ENCODE assay signal across 1 cellular context in genomic region chr19:4061178-4061682, GRCh38.
TF ChIP-seq lines count a peak whose summit lies in the region.

No MANE protein-coding gene starts in this region.

TF ChIP-seq in HepG2, 621 proteins besides CTCF, POLR2A, EP300 and RAD21 (continued from another document and continues in another):
- TF ChIP-seq ZNF142 (CRISPR knock-in tag; IDR thresholded peaks at IDR 0.05), result no peak
- no peak for TF ChIP-seq SAFB2 (CRISPR knock-in tag; IDR thresholded peaks at IDR 0.05; ENCODE audit: borderline replicate concordance, low read depth)
- no peak for TF ChIP-seq DMAP1 (CRISPR knock-in tag; IDR thresholded peaks at IDR 0.05)
- peak; percentile 71 for TF ChIP-seq PHF21A (CRISPR knock-in tag; IDR thresholded peaks at IDR 0.05)
- 0 out of 2 replicates have a peak, but pooled peaks have one; percentile 28 for TF ChIP-seq MEF2D (CRISPR knock-in tag; IDR thresholded peaks at IDR 0.05)
- peak; percentile 89 for TF ChIP-seq PATZ1 (CRISPR knock-in tag; IDR thresholded peaks at IDR 0.05)
- 0 out of 2 replicates have a peak, but pooled peaks have one; percentile 10 for TF ChIP-seq ELF1 (CRISPR knock-in tag; IDR thresholded peaks at IDR 0.05)
- TF ChIP-seq BATF2 (CRISPR knock-in tag; IDR thresholded peaks at IDR 0.05), result no peak
- TF ChIP-seq ZBTB7A (CRISPR knock-in tag; IDR thresholded peaks at IDR 0.05), result peak; percentile 20; the same call in 1 of the 2 replicates
- TF ChIP-seq, protein P1, sequence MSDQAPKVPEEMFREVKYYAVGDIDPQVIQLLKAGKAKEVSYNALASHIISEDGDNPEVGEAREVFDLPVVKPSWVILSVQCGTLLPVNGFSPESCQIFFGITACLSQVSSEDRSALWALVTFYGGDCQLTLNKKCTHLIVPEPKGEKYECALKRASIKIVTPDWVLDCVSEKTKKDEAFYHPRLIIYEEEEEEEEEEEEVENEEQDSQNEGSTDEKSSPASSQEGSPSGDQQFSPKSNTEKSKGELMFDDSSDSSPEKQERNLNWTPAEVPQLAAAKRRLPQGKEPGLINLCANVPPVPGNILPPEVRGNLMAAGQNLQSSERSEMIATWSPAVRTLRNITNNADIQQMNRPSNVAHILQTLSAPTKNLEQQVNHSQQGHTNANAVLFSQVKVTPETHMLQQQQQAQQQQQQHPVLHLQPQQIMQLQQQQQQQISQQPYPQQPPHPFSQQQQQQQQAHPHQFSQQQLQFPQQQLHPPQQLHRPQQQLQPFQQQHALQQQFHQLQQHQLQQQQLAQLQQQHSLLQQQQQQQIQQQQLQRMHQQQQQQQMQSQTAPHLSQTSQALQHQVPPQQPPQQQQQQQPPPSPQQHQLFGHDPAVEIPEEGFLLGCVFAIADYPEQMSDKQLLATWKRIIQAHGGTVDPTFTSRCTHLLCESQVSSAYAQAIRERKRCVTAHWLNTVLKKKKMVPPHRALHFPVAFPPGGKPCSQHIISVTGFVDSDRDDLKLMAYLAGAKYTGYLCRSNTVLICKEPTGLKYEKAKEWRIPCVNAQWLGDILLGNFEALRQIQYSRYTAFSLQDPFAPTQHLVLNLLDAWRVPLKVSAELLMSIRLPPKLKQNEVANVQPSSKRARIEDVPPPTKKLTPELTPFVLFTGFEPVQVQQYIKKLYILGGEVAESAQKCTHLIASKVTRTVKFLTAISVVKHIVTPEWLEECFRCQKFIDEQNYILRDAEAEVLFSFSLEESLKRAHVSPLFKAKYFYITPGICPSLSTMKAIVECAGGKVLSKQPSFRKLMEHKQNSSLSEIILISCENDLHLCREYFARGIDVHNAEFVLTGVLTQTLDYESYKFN (CRISPR knock-in tag; conservative IDR thresholded peaks at IDR 0.05), result no peak
- no peak for TF ChIP-seq ZNF337 (CRISPR knock-in tag; IDR thresholded peaks at IDR 0.05; ENCODE audit: borderline replicate concordance, low read depth)
- TF ChIP-seq, protein P2, sequence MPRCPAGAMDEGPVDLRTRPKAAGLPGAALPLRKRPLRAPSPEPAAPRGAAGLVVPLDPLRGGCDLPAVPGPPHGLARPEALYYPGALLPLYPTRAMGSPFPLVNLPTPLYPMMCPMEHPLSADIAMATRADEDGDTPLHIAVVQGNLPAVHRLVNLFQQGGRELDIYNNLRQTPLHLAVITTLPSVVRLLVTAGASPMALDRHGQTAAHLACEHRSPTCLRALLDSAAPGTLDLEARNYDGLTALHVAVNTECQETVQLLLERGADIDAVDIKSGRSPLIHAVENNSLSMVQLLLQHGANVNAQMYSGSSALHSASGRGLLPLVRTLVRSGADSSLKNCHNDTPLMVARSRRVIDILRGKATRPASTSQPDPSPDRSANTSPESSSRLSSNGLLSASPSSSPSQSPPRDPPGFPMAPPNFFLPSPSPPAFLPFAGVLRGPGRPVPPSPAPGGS (CRISPR knock-in tag; IDR thresholded peaks at IDR 0.05), result no peak
- TF ChIP-seq GABPB1 (CRISPR knock-in tag; IDR thresholded peaks at IDR 0.05), result peak; percentile 55; the same call in 1 of the 2 replicates
- TF ChIP-seq ZNF564 (CRISPR knock-in tag; IDR thresholded peaks at IDR 0.05), result no peak
- TF ChIP-seq, protein P3, sequence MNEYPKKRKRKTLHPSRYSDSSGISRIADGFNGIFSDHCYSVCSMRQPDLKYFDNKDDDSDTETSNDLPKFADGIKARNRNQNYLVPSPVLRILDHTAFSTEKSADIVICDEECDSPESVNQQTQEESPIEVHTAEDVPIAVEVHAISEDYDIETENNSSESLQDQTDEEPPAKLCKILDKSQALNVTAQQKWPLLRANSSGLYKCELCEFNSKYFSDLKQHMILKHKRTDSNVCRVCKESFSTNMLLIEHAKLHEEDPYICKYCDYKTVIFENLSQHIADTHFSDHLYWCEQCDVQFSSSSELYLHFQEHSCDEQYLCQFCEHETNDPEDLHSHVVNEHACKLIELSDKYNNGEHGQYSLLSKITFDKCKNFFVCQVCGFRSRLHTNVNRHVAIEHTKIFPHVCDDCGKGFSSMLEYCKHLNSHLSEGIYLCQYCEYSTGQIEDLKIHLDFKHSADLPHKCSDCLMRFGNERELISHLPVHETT (CRISPR knock-in tag; conservative IDR thresholded peaks at IDR 0.05), result 0 out of 2 replicates have a peak, but pooled peaks have one; percentile 38
- TF ChIP-seq, protein P4, sequence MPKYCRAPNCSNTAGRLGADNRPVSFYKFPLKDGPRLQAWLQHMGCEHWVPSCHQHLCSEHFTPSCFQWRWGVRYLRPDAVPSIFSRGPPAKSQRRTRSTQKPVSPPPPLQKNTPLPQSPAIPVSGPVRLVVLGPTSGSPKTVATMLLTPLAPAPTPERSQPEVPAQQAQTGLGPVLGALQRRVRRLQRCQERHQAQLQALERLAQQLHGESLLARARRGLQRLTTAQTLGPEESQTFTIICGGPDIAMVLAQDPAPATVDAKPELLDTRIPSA (CRISPR knock-in tag; IDR thresholded peaks at IDR 0.05; ENCODE audit: borderline replicate concordance), result no peak
- peak; percentile 98 for TF ChIP-seq AKAP8 (CRISPR knock-in tag; IDR thresholded peaks at IDR 0.05)
- no peak for TF ChIP-seq JUND (CRISPR knock-in tag; IDR thresholded peaks at IDR 0.05)
- no peak for TF ChIP-seq MAF1 (CRISPR knock-in tag; IDR thresholded peaks at IDR 0.05; ENCODE audit: borderline replicate concordance)
- peak; percentile 28; the same call in 1 of the 2 replicates for TF ChIP-seq ISL2 (CRISPR knock-in tag; IDR thresholded peaks at IDR 0.05)
- TF ChIP-seq MBD4 (IDR thresholded peaks at IDR 0.05; ENCODE audit: borderline replicate concordance, low read length), result no peak
- no peak for TF ChIP-seq ZNF17 (CRISPR knock-in tag; IDR thresholded peaks at IDR 0.05)
- no peak for TF ChIP-seq ZNF496 (CRISPR knock-in tag; IDR thresholded peaks at IDR 0.05; ENCODE audit: insufficient replicate concordance)
- no peak for TF ChIP-seq NFKB2 (CRISPR knock-in tag; IDR thresholded peaks at IDR 0.05; ENCODE audit: borderline replicate concordance)
- TF ChIP-seq ZNF768 (CRISPR knock-in tag; IDR thresholded peaks at IDR 0.05), result peak; percentile 98
- no peak for TF ChIP-seq MYNN (CRISPR knock-in tag; IDR thresholded peaks at IDR 0.05; ENCODE audit: low read depth)
- TF ChIP-seq NFYB (CRISPR knock-in tag; IDR thresholded peaks at IDR 0.05), result 0 out of 2 replicates have a peak, but pooled peaks have one; percentile 12
- TF ChIP-seq ZNF234 (CRISPR knock-in tag; conservative IDR thresholded peaks at IDR 0.05), result no peak
- no peak for TF ChIP-seq MBNL3 (CRISPR knock-in tag; conservative IDR thresholded peaks at IDR 0.05)
- TF ChIP-seq SRF (IDR thresholded peaks at IDR 0.05; ENCODE audit: low read depth, low read length), result 0 out of 2 replicates have a peak, but pooled peaks have one; percentile 50
- no peak for TF ChIP-seq JUNB (CRISPR knock-in tag; IDR thresholded peaks at IDR 0.05; ENCODE audit: borderline replicate concordance)
- peak; percentile 50; the same call in 1 of the 2 replicates for TF ChIP-seq POLR2G (IDR thresholded peaks at IDR 0.05; ENCODE audit: low read depth, low read length)
- 0 out of 2 replicates have a peak, but pooled peaks have one; percentile 57 for TF ChIP-seq ZKSCAN8 (CRISPR knock-in tag; IDR thresholded peaks at IDR 0.05; ENCODE audit: borderline replicate concordance)
- no peak for TF ChIP-seq NRL (CRISPR knock-in tag; IDR thresholded peaks at IDR 0.05; ENCODE audit: borderline replicate concordance)
- peak; percentile 38; the same call in 1 of the 2 replicates for TF ChIP-seq KMT2A (CRISPR knock-in tag; IDR thresholded peaks at IDR 0.05)
- no peak for TF ChIP-seq ZNF841 (CRISPR knock-in tag; IDR thresholded peaks at IDR 0.05; ENCODE audit: borderline replicate concordance)
- TF ChIP-seq TAF1 (CRISPR knock-in tag; IDR thresholded peaks at IDR 0.05), result peak; percentile 49; the same call in 1 of the 2 replicates
- TF ChIP-seq FOXA3 (CRISPR knock-in tag; IDR thresholded peaks at IDR 0.05), result 0 out of 2 replicates have a peak, but pooled peaks have one; percentile 9
- no peak for TF ChIP-seq CCDC6 (CRISPR knock-in tag; IDR thresholded peaks at IDR 0.05)
- TF ChIP-seq RXRB (CRISPR knock-in tag; IDR thresholded peaks at IDR 0.05; ENCODE audit: borderline replicate concordance), result 0 out of 2 replicates have a peak, but pooled peaks have one; percentile 13
- TF ChIP-seq HMGA1 (CRISPR knock-in tag; conservative IDR thresholded peaks at IDR 0.05), result no peak
- no peak for TF ChIP-seq ZNF713 (CRISPR knock-in tag; IDR thresholded peaks at IDR 0.05)
- TF ChIP-seq ZBTB7B (CRISPR knock-in tag; IDR thresholded peaks at IDR 0.05), result peak; percentile 65; the same call in 1 of the 2 replicates
- no peak for TF ChIP-seq ZNF883 (CRISPR knock-in tag; IDR thresholded peaks at IDR 0.05; ENCODE audit: not compliant biosample characterization)
- TF ChIP-seq KDM5B (CRISPR knock-in tag; IDR thresholded peaks at IDR 0.05; ENCODE audit: borderline replicate concordance), result 0 out of 2 replicates have a peak, but pooled peaks have one; percentile 14
- TF ChIP-seq ADNP (CRISPR knock-in tag; IDR thresholded peaks at IDR 0.05), result 0 out of 2 replicates have a peak, but pooled peaks have one; percentile 4
- TF ChIP-seq, protein P5, sequence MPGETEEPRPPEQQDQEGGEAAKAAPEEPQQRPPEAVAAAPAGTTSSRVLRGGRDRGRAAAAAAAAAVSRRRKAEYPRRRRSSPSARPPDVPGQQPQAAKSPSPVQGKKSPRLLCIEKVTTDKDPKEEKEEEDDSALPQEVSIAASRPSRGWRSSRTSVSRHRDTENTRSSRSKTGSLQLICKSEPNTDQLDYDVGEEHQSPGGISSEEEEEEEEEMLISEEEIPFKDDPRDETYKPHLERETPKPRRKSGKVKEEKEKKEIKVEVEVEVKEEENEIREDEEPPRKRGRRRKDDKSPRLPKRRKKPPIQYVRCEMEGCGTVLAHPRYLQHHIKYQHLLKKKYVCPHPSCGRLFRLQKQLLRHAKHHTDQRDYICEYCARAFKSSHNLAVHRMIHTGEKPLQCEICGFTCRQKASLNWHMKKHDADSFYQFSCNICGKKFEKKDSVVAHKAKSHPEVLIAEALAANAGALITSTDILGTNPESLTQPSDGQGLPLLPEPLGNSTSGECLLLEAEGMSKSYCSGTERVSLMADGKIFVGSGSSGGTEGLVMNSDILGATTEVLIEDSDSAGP (CRISPR knock-in tag; IDR thresholded peaks at IDR 0.05; ENCODE audit: borderline replicate concordance), result no peak; the same call in 1 of the 2 replicates
- peak; percentile 5; the same call in 1 of the 2 replicates for TF ChIP-seq RCOR2 (CRISPR knock-in tag; IDR thresholded peaks at IDR 0.05)
- 0 out of 2 replicates have a peak, but pooled peaks have one; percentile 17 for TF ChIP-seq KLF13 (CRISPR knock-in tag; IDR thresholded peaks at IDR 0.05)
- 0 out of 2 replicates have a peak, but pooled peaks have one; percentile 22 for TF ChIP-seq PRMT3 (CRISPR knock-in tag; IDR thresholded peaks at IDR 0.05; ENCODE audit: borderline replicate concordance, low read depth)
- TF ChIP-seq FOXK1 (CRISPR knock-in tag; IDR thresholded peaks at IDR 0.05; ENCODE audit: borderline replicate concordance, low read depth), result 0 out of 2 replicates have a peak, but pooled peaks have one; percentile 22
- no peak for TF ChIP-seq SNAPC2 (CRISPR knock-in tag; IDR thresholded peaks at IDR 0.05)
- TF ChIP-seq ZNF441 (CRISPR knock-in tag; IDR thresholded peaks at IDR 0.05; ENCODE audit: borderline replicate concordance), result no peak
